ENCODE assay signal across 1 cellular context in the genomic region with DNA sequence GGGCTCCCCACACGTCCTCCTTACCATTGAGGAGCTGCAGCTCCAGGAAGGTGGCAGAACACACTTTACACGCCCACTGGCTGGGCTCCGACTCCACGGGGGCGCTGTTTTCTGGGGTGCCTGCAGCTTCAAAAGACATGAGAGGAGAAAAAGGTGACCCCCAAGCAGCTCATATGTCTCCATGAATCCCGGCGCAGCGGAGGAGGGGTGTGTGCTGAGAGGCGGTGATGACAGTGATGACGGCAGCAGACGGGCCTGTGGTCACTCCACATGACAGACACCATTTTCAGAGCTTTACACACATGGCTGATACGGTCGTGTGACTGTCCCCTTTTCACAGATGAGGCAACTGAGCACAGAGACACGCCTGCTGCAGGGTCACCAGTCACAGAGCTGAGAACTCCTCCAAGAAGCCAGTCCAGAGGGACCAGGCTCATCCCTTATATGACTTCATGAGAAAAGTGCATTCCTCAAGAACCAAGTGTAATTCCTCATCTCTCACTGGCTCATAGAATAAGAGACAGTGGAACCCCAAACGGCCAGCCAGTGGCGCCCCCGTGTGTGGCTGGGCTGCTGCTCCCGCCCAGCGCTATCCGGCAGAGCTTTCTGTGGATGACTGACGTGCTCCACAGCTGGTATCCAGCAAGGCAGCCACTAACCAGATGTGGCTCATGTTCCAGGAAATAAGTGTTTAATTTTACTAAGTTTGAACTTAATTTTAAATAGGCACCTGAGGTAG.
TF ChIP-seq lines count a peak whose summit lies in the region.

No MANE protein-coding gene starts in this region.

TF ChIP-seq in HepG2, 621 proteins besides CTCF, POLR2A, EP300 and RAD21:
- peak; percentile 26; the same call in 1 of the 2 replicates for TF ChIP-seq STAG1 (CRISPR knock-in tag; IDR thresholded peaks at IDR 0.05)
- TF ChIP-seq, protein P1, sequence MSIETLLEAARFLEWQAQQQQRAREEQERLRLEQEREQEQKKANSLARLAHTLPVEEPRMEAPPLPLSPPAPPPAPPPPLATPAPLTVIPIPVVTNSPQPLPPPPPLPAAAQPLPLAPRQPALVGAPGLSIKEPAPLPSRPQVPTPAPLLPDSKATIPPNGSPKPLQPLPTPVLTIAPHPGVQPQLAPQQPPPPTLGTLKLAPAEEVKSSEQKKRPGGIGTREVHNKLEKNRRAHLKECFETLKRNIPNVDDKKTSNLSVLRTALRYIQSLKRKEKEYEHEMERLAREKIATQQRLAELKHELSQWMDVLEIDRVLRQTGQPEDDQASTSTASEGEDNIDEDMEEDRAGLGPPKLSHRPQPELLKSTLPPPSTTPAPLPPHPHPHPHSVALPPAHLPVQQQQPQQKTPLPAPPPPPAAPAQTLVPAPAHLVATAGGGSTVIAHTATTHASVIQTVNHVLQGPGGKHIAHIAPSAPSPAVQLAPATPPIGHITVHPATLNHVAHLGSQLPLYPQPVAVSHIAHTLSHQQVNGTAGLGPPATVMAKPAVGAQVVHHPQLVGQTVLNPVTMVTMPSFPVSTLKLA (IDR thresholded peaks at IDR 0.05) = 0 out of 2 replicates have a peak, but pooled peaks have one; percentile 19
- no peak for TF ChIP-seq ZNF274 (CRISPR knock-in tag; IDR thresholded peaks at IDR 0.05)
- TF ChIP-seq, protein P2, sequence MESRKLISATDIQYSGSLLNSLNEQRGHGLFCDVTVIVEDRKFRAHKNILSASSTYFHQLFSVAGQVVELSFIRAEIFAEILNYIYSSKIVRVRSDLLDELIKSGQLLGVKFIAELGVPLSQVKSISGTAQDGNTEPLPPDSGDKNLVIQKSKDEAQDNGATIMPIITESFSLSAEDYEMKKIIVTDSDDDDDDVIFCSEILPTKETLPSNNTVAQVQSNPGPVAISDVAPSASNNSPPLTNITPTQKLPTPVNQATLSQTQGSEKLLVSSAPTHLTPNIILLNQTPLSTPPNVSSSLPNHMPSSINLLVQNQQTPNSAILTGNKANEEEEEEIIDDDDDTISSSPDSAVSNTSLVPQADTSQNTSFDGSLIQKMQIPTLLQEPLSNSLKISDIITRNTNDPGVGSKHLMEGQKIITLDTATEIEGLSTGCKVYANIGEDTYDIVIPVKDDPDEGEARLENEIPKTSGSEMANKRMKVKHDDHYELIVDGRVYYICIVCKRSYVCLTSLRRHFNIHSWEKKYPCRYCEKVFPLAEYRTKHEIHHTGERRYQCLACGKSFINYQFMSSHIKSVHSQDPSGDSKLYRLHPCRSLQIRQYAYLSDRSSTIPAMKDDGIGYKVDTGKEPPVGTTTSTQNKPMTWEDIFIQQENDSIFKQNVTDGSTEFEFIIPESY (CRISPR knock-in tag; IDR thresholded peaks at IDR 0.05) = peak; percentile 75; the same call in 1 of the 2 replicates
